In genomic region chr4:83629945-83630684, GRCh38 we compare ENCODE assay signal across 1 cellular context.
TF ChIP-seq lines count a peak whose summit lies in the region.

No MANE protein-coding gene starts in this region.

TF ChIP-seq in K562, 482 proteins besides CTCF, POLR2A, EP300 and RAD21 (continued from another document and continues in another):
- TF ChIP-seq, protein P1, sequence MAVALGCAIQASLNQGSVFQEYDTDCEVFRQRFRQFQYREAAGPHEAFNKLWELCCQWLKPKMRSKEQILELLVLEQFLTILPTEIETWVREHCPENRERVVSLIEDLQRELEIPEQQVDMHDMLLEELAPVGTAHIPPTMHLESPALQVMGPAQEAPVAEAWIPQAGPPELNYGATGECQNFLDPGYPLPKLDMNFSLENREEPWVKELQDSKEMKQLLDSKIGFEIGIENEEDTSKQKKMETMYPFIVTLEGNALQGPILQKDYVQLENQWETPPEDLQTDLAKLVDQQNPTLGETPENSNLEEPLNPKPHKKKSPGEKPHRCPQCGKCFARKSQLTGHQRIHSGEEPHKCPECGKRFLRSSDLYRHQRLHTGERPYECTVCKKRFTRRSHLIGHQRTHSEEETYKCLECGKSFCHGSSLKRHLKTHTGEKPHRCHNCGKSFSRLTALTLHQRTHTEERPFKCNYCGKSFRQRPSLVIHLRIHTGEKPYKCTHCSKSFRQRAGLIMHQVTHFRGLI (CRISPR knock-in tag; IDR thresholded peaks at IDR 0.05) = peak; percentile 28; the same call in 1 of the 2 replicates
- no peak for TF ChIP-seq FOXJ3 (CRISPR knock-in tag; IDR thresholded peaks at IDR 0.05)
- TF ChIP-seq NFIC (IDR thresholded peaks at IDR 0.05) = peak; percentile 97
- peak; percentile 100 for TF ChIP-seq CEBPG (CRISPR knock-in tag; IDR thresholded peaks at IDR 0.05)
- peak; percentile 99 to 100 for TF ChIP-seq CEBPG (tag; conservative IDR thresholded peaks at IDR 0.05 in 1 of 2, IDR thresholded peaks at IDR 0.05 in 1 of 2)
- no peak for TF ChIP-seq E4F1 (CRISPR knock-in tag; IDR thresholded peaks at IDR 0.05; ENCODE audit: borderline replicate concordance)
- peak; percentile 46; the same call in 1 of the 2 replicates for TF ChIP-seq ZBTB2 (IDR thresholded peaks at IDR 0.05)
- TF ChIP-seq PML (IDR thresholded peaks at IDR 0.05; ENCODE audit: low read length) = peak; percentile 97
- peak; percentile 69 for TF ChIP-seq TARDBP (IDR thresholded peaks at IDR 0.05)
- TF ChIP-seq MYC (IDR thresholded peaks at IDR 0.05; ENCODE audit: low read depth, low read length) = peak; percentile 85
- TF ChIP-seq MYC (CRISPR knock-in tag; IDR thresholded peaks at IDR 0.05; ENCODE audit: borderline replicate concordance, low read depth) = no peak
- TF ChIP-seq, protein P2, sequence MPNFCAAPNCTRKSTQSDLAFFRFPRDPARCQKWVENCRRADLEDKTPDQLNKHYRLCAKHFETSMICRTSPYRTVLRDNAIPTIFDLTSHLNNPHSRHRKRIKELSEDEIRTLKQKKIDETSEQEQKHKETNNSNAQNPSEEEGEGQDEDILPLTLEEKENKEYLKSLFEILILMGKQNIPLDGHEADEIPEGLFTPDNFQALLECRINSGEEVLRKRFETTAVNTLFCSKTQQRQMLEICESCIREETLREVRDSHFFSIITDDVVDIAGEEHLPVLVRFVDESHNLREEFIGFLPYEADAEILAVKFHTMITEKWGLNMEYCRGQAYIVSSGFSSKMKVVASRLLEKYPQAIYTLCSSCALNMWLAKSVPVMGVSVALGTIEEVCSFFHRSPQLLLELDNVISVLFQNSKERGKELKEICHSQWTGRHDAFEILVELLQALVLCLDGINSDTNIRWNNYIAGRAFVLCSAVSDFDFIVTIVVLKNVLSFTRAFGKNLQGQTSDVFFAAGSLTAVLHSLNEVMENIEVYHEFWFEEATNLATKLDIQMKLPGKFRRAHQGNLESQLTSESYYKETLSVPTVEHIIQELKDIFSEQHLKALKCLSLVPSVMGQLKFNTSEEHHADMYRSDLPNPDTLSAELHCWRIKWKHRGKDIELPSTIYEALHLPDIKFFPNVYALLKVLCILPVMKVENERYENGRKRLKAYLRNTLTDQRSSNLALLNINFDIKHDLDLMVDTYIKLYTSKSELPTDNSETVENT (CRISPR knock-in tag; IDR thresholded peaks at IDR 0.05) = no peak
- 0 out of 2 replicates have a peak, but pooled peaks have one; percentile 53 for TF ChIP-seq IRF1 (CRISPR knock-in tag; IDR thresholded peaks at IDR 0.05; ENCODE audit: borderline replicate concordance)
- peak; percentile 98 for TF ChIP-seq ETV1 (tag; conservative IDR thresholded peaks at IDR 0.05; ENCODE audit: low read depth)
- TF ChIP-seq YY1 (IDR thresholded peaks at IDR 0.05; ENCODE audit: borderline replicate concordance in 1 of 3, control insufficient read depth in 1 of 3, extremely low read depth in 1 of 3, insufficient read depth in 3 of 3, insufficient read length in 1 of 3, insufficient replicate concordance in 2 of 3, low read depth in 1 of 3, low read length in 2 of 3) = peak in 1 of 3 experiments; percentile 8
- TF ChIP-seq, protein P3, sequence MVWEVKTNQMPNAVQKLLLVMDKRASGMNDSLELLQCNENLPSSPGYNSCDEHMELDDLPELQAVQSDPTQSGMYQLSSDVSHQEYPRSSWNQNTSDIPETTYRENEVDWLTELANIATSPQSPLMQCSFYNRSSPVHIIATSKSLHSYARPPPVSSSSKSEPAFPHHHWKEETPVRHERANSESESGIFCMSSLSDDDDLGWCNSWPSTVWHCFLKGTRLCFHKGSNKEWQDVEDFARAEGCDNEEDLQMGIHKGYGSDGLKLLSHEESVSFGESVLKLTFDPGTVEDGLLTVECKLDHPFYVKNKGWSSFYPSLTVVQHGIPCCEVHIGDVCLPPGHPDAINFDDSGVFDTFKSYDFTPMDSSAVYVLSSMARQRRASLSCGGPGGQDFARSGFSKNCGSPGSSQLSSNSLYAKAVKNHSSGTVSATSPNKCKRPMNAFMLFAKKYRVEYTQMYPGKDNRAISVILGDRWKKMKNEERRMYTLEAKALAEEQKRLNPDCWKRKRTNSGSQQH (CRISPR knock-in tag; IDR thresholded peaks at IDR 0.05) = peak; percentile 58; the same call in 1 of the 2 replicates
- TF ChIP-seq ZNF121 (CRISPR knock-in tag; conservative IDR thresholded peaks at IDR 0.05) = no peak
- TF ChIP-seq POU5F1 (IDR thresholded peaks at IDR 0.05; ENCODE audit: borderline replicate concordance, low read depth, low read length, partially characterized antibody) = no peak
- TF ChIP-seq, protein P4, sequence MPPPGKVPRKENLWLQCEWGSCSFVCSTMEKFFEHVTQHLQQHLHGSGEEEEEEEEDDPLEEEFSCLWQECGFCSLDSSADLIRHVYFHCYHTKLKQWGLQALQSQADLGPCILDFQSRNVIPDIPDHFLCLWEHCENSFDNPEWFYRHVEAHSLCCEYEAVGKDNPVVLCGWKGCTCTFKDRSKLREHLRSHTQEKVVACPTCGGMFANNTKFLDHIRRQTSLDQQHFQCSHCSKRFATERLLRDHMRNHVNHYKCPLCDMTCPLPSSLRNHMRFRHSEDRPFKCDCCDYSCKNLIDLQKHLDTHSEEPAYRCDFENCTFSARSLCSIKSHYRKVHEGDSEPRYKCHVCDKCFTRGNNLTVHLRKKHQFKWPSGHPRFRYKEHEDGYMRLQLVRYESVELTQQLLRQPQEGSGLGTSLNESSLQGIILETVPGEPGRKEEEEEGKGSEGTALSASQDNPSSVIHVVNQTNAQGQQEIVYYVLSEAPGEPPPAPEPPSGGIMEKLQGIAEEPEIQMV (tag; conservative IDR thresholded peaks at IDR 0.05; ENCODE audit: low read depth) = no peak
- no peak for TF ChIP-seq ZNF764 (CRISPR knock-in tag; IDR thresholded peaks at IDR 0.05; ENCODE audit: low read depth)
- TF ChIP-seq SP2 (IDR thresholded peaks at IDR 0.05; ENCODE audit: extremely low read depth, low read depth, low read length, poor library complexity, severe bottlenecking) = no peak
- no peak for TF ChIP-seq ZNF668 (CRISPR knock-in tag; IDR thresholded peaks at IDR 0.05)
- TF ChIP-seq KLF10 (CRISPR knock-in tag; IDR thresholded peaks at IDR 0.05) = no peak
- no peak for TF ChIP-seq JUNB (CRISPR knock-in tag; conservative IDR thresholded peaks at IDR 0.05)
- TF ChIP-seq SPI1 (IDR thresholded peaks at IDR 0.05; ENCODE audit: borderline replicate concordance, low read depth, low read length) = no peak
- TF ChIP-seq, protein P5, sequence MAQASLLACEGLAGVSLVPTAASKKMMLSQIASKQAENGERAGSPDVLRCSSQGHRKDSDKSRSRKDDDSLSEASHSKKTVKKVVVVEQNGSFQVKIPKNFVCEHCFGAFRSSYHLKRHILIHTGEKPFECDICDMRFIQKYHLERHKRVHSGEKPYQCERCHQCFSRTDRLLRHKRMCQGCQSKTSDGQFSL (CRISPR knock-in tag; IDR thresholded peaks at IDR 0.05) = 0 out of 2 replicates have a peak, but pooled peaks have one; percentile 50
- TF ChIP-seq, protein P5 (tag; IDR thresholded peaks at IDR 0.05) = no peak
- 0 out of 2 replicates have a peak, but pooled peaks have one; percentile 27 for TF ChIP-seq ARID4B (CRISPR knock-in tag; IDR thresholded peaks at IDR 0.05)
- no peak for TF ChIP-seq ZNF707 (CRISPR knock-in tag; conservative IDR thresholded peaks at IDR 0.05)
- TF ChIP-seq ETV5 (CRISPR knock-in tag; IDR thresholded peaks at IDR 0.05; ENCODE audit: low read depth) = peak; percentile 96
- peak; percentile 89 for TF ChIP-seq CXXC5 (CRISPR knock-in tag; IDR thresholded peaks at IDR 0.05)
- TF ChIP-seq CCNT2 (IDR thresholded peaks at IDR 0.05; ENCODE audit: borderline replicate concordance, extremely low read depth, insufficient read length, low read depth, low read length) = peak; percentile 84
- TF ChIP-seq NFIX (CRISPR knock-in tag; IDR thresholded peaks at IDR 0.05; ENCODE audit: low read depth) = no peak
- TF ChIP-seq ZNF175 (CRISPR knock-in tag; IDR thresholded peaks at IDR 0.05; ENCODE audit: low read depth) = peak; percentile 93
- peak; percentile 10 for TF ChIP-seq PRDM10 (IDR thresholded peaks at IDR 0.05; ENCODE audit: partially characterized antibody)
